Comparison of ENCODE assay signal across 11 cellular contexts in genomic region chr7:139494835-139495568, GRCh38. TPM values are rescaled to one million over a fixed set of nuclear protein-coding genes. Genes with fewer than 3 reads are reported as not detected.
A peak's percentile ranks its signal among the peaks of the same experiment; 100 is the strongest.
DNase-seq lines count a peak whose midpoint lies in the region; ATAC-seq and TF ChIP-seq lines count a peak whose summit lies in the region.
"Had no signal": no experiment of that assay in that cellular context is flagged by ENCODE, and none has a peak within 500 bp of the region (broad histone marks: within the 10 kb centered on the region; RNA-seq: fewer than 3 reads in every experiment).

No MANE protein-coding gene starts in this region.

- H3K9ac ChIP-seq in PC-3 (ENCODE audit: low read length) = no peak overlapping the region

- ATAC-seq in HG02840 (IDR thresholded peaks at IDR 0.05; ENCODE audit: low FRiP score, unreplicated experiment) = peak; percentile 73
- ATAC-seq in PC-3 = no peak

- DNase-seq in stimulated activated CD4-positive, alpha-beta T cell treated with anti-CD3 and anti-CD28 coated beads, Interleukin-4, amount 100 ng/mL, for 24 hours = peak; percentile 11
- no peak for DNase-seq in stimulated activated CD4-positive, alpha-beta T cell treated with anti-CD3 and anti-CD28 coated beads, Interleukin-4, amount 100 ng/mL, for 4 hours
- peak; percentile 84 for DNase-seq in NCI-H2227 treated with DMSO at 0.1 percent for 48 hours (lab: John Stamatoyannopoulos, UW)
- no peak for DNase-seq in midbrain (lab: John Stamatoyannopoulos, UW)
- DNase-seq in Kasumi-1 (lab: John Stamatoyannopoulos, UW) = no peak
- no peak for DNase-seq in NCI-H82 (lab: John Stamatoyannopoulos, UW)
- no peak for DNase-seq in PC-3
- DNase-seq: GF-D8, trophoblast cell had no signal

- BruUV-seq in PC-3 (replicated peaks; lab: Mats Ljungman, UMichigan) = no TSS peak

- no peak for TF ChIP-seq CTCF in PC-3 (conservative IDR thresholded peaks at IDR 0.05; ENCODE audit: low read depth, low read length)

- no peaks in the 10 kb centered on the region for H3K9me2 ChIP-seq in PC-3 (replicated peaks; ENCODE audit: low read length)

- no peaks in the 10 kb centered on the region for H3F3A ChIP-seq in PC-3 (ENCODE audit: low read length, unreplicated experiment)

- H3K4me2 ChIP-seq in PC-3 (ENCODE audit: low read length) = no peak overlapping the region

- no peaks in the 10 kb centered on the region for H3K27me3 ChIP-seq in PC-3 (ENCODE audit: low read length)

- H3K36me3 ChIP-seq in PC-3 (ENCODE audit: low read depth, low read length) = no peaks in the 10 kb centered on the region

- no peak overlapping the region for H3K27ac ChIP-seq in PC-3 (ENCODE audit: low read length)

- H4K20me1 ChIP-seq in PC-3 (ENCODE audit: low read length) = no peaks in the 10 kb centered on the region

- intact Hi-C loops in PC-3 (cut with micrococcal nuclease) = loop anchor here (10.0 kb wide), 1 partner anchor 60 kb away; no protein-coding TSS in a partner anchor

- POLR2A ChIA-PET in PC-3 (lab: Charles Lee; ENCODE audit: unreplicated experiment) = no interaction called here

- no peak overlapping the region for H2AFZ ChIP-seq in PC-3 (ENCODE audit: low read length)

- H3K4me3 ChIP-seq in PC-3 (ENCODE audit: low read length) = no peak overlapping the region

- no peaks in the 10 kb centered on the region for H3K9me3 ChIP-seq in PC-3 (ENCODE audit: low read length)

- CTCF ChIA-PET in PC-3 (lab: Charles Lee) = no interaction called here

- H3K79me2 ChIP-seq in PC-3 (ENCODE audit: low read length) = no peaks in the 10 kb centered on the region

- H3K4me1 ChIP-seq in PC-3 (ENCODE audit: insufficient read depth, low read length) = no peaks in the 10 kb centered on the region

RNA-seq across cellular contexts. Expression of gene KLRG2, which starts 11.5 kb away (rescaled TPM):
- 2.2 and 3.3 TPM in 2 replicates for total RNA-seq in PC-3 (2014; rRNA removed)
- total RNA-seq: RPMI7951 had no signal

RNA-seq across cellular contexts. Expression of gene CLEC2L, which starts 28.5 kb away (rescaled TPM):
- not detected in 2 replicates for total RNA-seq in PC-3 (2014; rRNA removed)
- total RNA-seq: RPMI7951 had no signal

Comparison
In these comparisons a context has a peak if more than half of its experiments do, and no peak if none do; other contexts are left out.
1. DNase-seq: peak in stimulated activated CD4-positive, alpha-beta T cell treated with anti-CD3 and anti-CD28 coated beads, Interleukin-4, amount 100 ng/mL, for 24 hours (single experiment) and NCI-H2227 treated with DMSO at 0.1 percent for 48 hours (single experiment); none in stimulated activated CD4-positive, alpha-beta T cell treated with anti-CD3 and anti-CD28 coated beads, Interleukin-4, amount 100 ng/mL, for 4 hours (0 of 2), midbrain (single experiment), Kasumi-1 (0 of 2), NCI-H82 (single experiment) and PC-3 (single experiment).